9 cellular contexts compared by ENCODE assay signal in the genomic region with DNA sequence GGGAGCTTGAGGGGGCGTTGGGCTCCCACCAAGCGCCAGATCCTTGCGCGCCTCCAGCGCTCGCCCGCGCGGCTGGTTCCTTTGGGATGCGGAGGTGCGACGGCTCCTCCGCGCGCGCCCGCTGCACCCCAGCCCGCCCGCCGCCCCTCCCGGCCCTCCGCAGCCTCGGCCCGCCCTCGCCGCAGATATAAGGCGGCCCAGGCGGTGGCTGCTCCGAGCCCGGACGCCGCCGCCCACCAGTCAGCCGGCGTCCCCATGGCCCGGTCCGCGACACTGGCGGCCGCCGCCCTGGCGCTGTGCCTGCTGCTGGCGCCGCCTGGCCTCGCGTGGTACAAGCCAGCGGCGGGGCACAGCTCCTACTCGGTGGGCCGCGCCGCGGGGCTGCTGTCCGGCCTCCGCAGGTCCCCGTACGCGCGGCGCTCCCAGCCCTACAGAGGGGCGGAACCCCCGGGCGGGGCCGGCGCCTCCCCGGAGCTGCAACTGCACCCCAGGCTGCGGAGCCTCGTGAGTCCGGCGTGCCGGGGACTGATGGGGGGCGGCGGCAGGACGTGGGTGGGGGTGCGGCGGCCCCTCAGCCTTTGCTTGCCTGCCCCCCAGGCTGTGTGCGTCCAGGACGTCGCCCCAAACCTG. TPM values are rescaled to one million over a fixed set of nuclear protein-coding genes. Genes with fewer than 3 reads are reported as not detected.
DNase-seq lines count a peak whose midpoint lies in the region; ATAC-seq and TF ChIP-seq lines count a peak whose summit lies in the region.
"Had no signal": no experiment of that assay in that cellular context is flagged by ENCODE, and none has a peak within 500 bp of the region (broad histone marks: within the 10 kb centered on the region; RNA-seq: fewer than 3 reads in every experiment).

NPB (plus strand) TSS at position 216 of the 630 bp plus-strand sequence; CDS start at position 256, 40 bp downstream.

- no peak for DNase-seq in HFFc6
- DNase-seq in colonic mucosa = no peak
- DNase-seq in cortex of kidney (lab: John Stamatoyannopoulos, UW) = no peak
- no peak for DNase-seq in mesenteric fat pad (ENCODE audit: low spot score)
- DNase-seq in stimulated activated CD4-positive, alpha-beta T cell treated with anti-CD3 and anti-CD28 coated beads, Interleukin-4, amount 100 ng/mL, for 4 hours = no peak
- DNase-seq: NCI-H1694 treated with DMSO at 0.1 percent for 48 hours had no signal

- H3K4me1 Mint-ChIP-seq in HFFc6 (ENCODE audit: low read depth) = peaks cover 26% of the 10 kb centered on the region

- no peaks in the 10 kb centered on the region for H3K9me3 Mint-ChIP-seq in HFFc6

- intact Hi-C loops in colonic mucosa (cut with DNase I) = no loop called here

- no peak for TF ChIP-seq CTCF in 22Rv1 (IDR thresholded peaks at IDR 0.05)
- TF ChIP-seq CTCF in HFFc6 (IDR thresholded peaks at IDR 0.05) = no peak
- no peak for TF ChIP-seq CTCF in colonic mucosa (IDR thresholded peaks at IDR 0.05)

- H3K9me3 ChIP-seq in colonic mucosa (no peaks in the 10 kb centered on the region), mesodermal cell (ENCODE audit: control insufficient read depth, low read length) (no peaks in the 10 kb centered on the region)

- WGBS in mesodermal cell (ENCODE audit: insufficient coverage in 2 of 2), 2 experiments = 10 to 16% methylated on average over 56 to 72 of the region's 79 CpGs

- peaks cover 17% of the 10 kb centered on the region for H3K36me3 Mint-ChIP-seq in HFFc6 (ENCODE audit: low read depth)

- peaks cover 4% of the 10 kb centered on the region for H3K27me3 ChIP-seq in colonic mucosa

- H3K27ac Mint-ChIP-seq in HFFc6 = no peak within 1 kb of the TSS; the same call in 1 of the 2 replicates

- peak within 1 kb of the TSS; percentile 28 for H3K4me3 ChIP-seq in colonic mucosa
- H3K4me3 ChIP-seq in mesodermal cell (ENCODE audit: extremely low read depth, insufficient read depth, low read length, poor library complexity, severe bottlenecking) = peak within 1 kb of the TSS; percentile 5

- H3K4me1 ChIP-seq in colonic mucosa (no peaks in the 10 kb centered on the region), mesodermal cell (ENCODE audit: control insufficient read depth, insufficient read depth, low read length, poor library complexity, severe bottlenecking) (peaks cover 21% of the 10 kb centered on the region)

- H3K27ac ChIP-seq in 22Rv1 = peak within 1 kb of the TSS; percentile 72
- no peak within 1 kb of the TSS for H3K27ac ChIP-seq in colonic mucosa
- no peak within 1 kb of the TSS for H3K27ac ChIP-seq in mesodermal cell (ENCODE audit: low read depth, low read length, severe bottlenecking)

- H3K4me3 Mint-ChIP-seq in HFFc6 = peak within 1 kb of the TSS; percentile 25; the same call in 1 of the 2 replicates

- no peak for ATAC-seq in GM21619 (IDR thresholded peaks at IDR 0.05; ENCODE audit: unreplicated experiment)

- peaks cover 7% of the 10 kb centered on the region for H3K27me3 Mint-ChIP-seq in HFFc6 (ENCODE audit: insufficient read depth)

- no peaks in the 10 kb centered on the region for H3K36me3 ChIP-seq in colonic mucosa
- H3K36me3 ChIP-seq in mesodermal cell (ENCODE audit: control insufficient read depth, insufficient read depth, low read length) = peaks cover 66% of the 10 kb centered on the region

- H3K9ac ChIP-seq in colonic mucosa (ENCODE audit: low read depth in 2 of 2, low read length in 2 of 2) = peak within 1 kb of the TSS in 1 of 2 donors; percentile 3

RNA-seq across cellular contexts. Expression of gene NPB, which starts in this region (rescaled TPM):
- total RNA-seq in HFFc6 (2021; fragmentation: NEBNext Ultra II Directional; extraction: Animal tissue kit (Norgen Biotek cat#: 25700)) = 1 to 10 TPM in 1 of 6 experiments, under 1 TPM in 5; 0.53 to 1.5 (median 0.71) TPM
- total RNA-seq in colonic mucosa (under 1 TPM in 1 of 2 donors, not detected in 1; 0.22 TPM), mesenteric fat pad (not detected)
- 1.9 TPM for polyA plus RNA-seq in mesodermal cell (2013, experiment 1 of 2)
- not detected for polyA plus RNA-seq in mesodermal cell (2013, experiment 2 of 2)
